ENCODE assay signal across 9 cellular contexts in genomic region chr11:69293819-69294505, GRCh38. TPM values are rescaled to one million over a fixed set of nuclear protein-coding genes. Genes with fewer than 3 reads are reported as not detected.
A peak's percentile ranks its signal among the peaks of the same experiment; 100 is the strongest.
DNase-seq lines count a peak whose midpoint lies in the region; ATAC-seq and TF ChIP-seq lines count a peak whose summit lies in the region.
"Had no signal": no experiment of that assay in that cellular context is flagged by ENCODE, and none has a peak within 500 bp of the region (broad histone marks: within the 10 kb centered on the region; RNA-seq: fewer than 3 reads in every experiment).

Gene MYEOV (plus strand): TSS chr11:69294155. CDS start chr11:69295355, 1,200 bp downstream.

- no peaks in the 10 kb centered on the region for H3K36me3 ChIP-seq in lung (ENCODE audit: control insufficient read depth in 2 of 2, insufficient read depth in 2 of 2, low read length in 2 of 2)

- H3K4me1 Mint-ChIP-seq in stimulated activated effector memory CD8-positive, alpha-beta T cell treated with anti-CD3 and anti-CD28 coated beads, Interleukin-12 subunit alpha, Interleukin-12 subunit beta, amount 100 ng/mL, for 72 hours: peaks cover 57% of the 10 kb centered on the region

- no peak within 1 kb of the TSS for H3K27ac ChIP-seq in lung (ENCODE audit: low read depth in 1 of 2, low read length in 1 of 2)

- DNase-seq in GM10248 (ENCODE audit: extremely low spot score) (peak; percentile 81), NAMALWA (ENCODE audit: low spot score) (peak; percentile 77), lung (ENCODE audit: low spot score) (peak; percentile 61), activated gamma-delta T cell treated with Interleukin-2 at 50 U/mL for 16 hours (no peak), NCI-H510A (lab: John Stamatoyannopoulos, UW) (no peak)
- peak; percentile 50 for DNase-seq in activated naive CD4-positive, alpha-beta T cell treated with anti-CD3 and anti-CD28 coated beads, Interleukin-2, amount 50 U/mL, for 16 hours
- no peak for DNase-seq in stimulated activated effector memory CD8-positive, alpha-beta T cell treated with anti-CD3 and anti-CD28 coated beads, Interleukin-12 subunit alpha, Interleukin-12 subunit beta, amount 100 ng/mL, for 72 hours (ENCODE audit: low spot score in 2 of 2)

- WGBS in lung, 2 donors: 81% methylated on average over 16 of the region's 16 CpGs

- H3K27me3 ChIP-seq in lung (ENCODE audit: control insufficient read depth, insufficient read depth): no peaks in the 10 kb centered on the region

- H3K9me3 Mint-ChIP-seq in stimulated activated effector memory CD8-positive, alpha-beta T cell treated with anti-CD3 and anti-CD28 coated beads, Interleukin-12 subunit alpha, Interleukin-12 subunit beta, amount 100 ng/mL, for 72 hours: no peaks in the 10 kb centered on the region

- no peaks in the 10 kb centered on the region for H3K9me3 ChIP-seq in lung (ENCODE audit: control insufficient read depth in 2 of 2, insufficient read depth in 1 of 2, low read length in 1 of 2)

- H3K36me3 Mint-ChIP-seq in stimulated activated effector memory CD8-positive, alpha-beta T cell treated with anti-CD3 and anti-CD28 coated beads, Interleukin-12 subunit alpha, Interleukin-12 subunit beta, amount 100 ng/mL, for 72 hours: peaks cover 17% of the 10 kb centered on the region

- ATAC-seq in lung (ENCODE audit: insufficient read depth, low FRiP score): peak; percentile 15
- ATAC-seq in GM19023 (IDR thresholded peaks at IDR 0.05; ENCODE audit: unreplicated experiment): no peak
- no peak for ATAC-seq in stimulated activated effector memory CD8-positive, alpha-beta T cell treated with anti-CD3 and anti-CD28 coated beads, Interleukin-12 subunit alpha, Interleukin-12 subunit beta, amount 100 ng/mL, for 72 hours

- TF ChIP-seq CTCF in GM10248 (IDR thresholded peaks at IDR 0.05; ENCODE audit: control extremely low read depth, extremely low read depth, low read depth, missing control alignments) (no peak), lung (IDR thresholded peaks at IDR 0.05; ENCODE audit: control extremely low read depth, extremely low read depth) (no peak)

- peaks cover 0 to 51% of the 10 kb centered on the region in 2 donors for H3K4me1 ChIP-seq in lung (ENCODE audit: control insufficient read depth in 2 of 2, insufficient read depth in 2 of 2, low read length in 2 of 2)

- CTCF ChIA-PET in GM10248 (lab: Yijun Ruan, JAX): interaction anchor here (0.7 to 3.2 kb wide), 9 partner anchors 12 to 377 kb away, joined by 3 to 15 read pairs (median 7); partner anchors contain the start of gene SMIM38

- H3K4me3 ChIP-seq in lung: no peak within 1 kb of the TSS

- POLR2A ChIA-PET in GM10248 (lab: Yijun Ruan, JAX): no interaction called here

- no peak within 1 kb of the TSS for H3K4me3 Mint-ChIP-seq in stimulated activated effector memory CD8-positive, alpha-beta T cell treated with anti-CD3 and anti-CD28 coated beads, Interleukin-12 subunit alpha, Interleukin-12 subunit beta, amount 100 ng/mL, for 72 hours

- no peak within 1 kb of the TSS for H3K27ac Mint-ChIP-seq in stimulated activated effector memory CD8-positive, alpha-beta T cell treated with anti-CD3 and anti-CD28 coated beads, Interleukin-12 subunit alpha, Interleukin-12 subunit beta, amount 100 ng/mL, for 72 hours

RNA-seq across cellular contexts. Expression of gene MYEOV, which starts in this region (rescaled TPM):
- under 1 TPM; 0.52 to 0.77 TPM for total RNA-seq in lung
- polyA plus RNA-seq in lung: under 1 TPM; 0.37 to 0.82 TPM
- total RNA-seq: temporal lobe had no signal

Comparison
In these comparisons a context has a peak if more than half of its experiments do, and no peak if none do; other contexts are left out.
1. Peak in DNase-seq and ATAC-seq in lung; RNA of the gene not detected or under 1 TPM.
2. DNase-seq: peak in GM10248 (single experiment), NAMALWA (single experiment) and activated naive CD4-positive, alpha-beta T cell treated with anti-CD3 and anti-CD28 coated beads, Interleukin-2, amount 50 U/mL, for 16 hours (single experiment); none in activated gamma-delta T cell treated with Interleukin-2 at 50 U/mL for 16 hours (single experiment), stimulated activated effector memory CD8-positive, alpha-beta T cell treated with anti-CD3 and anti-CD28 coated beads, Interleukin-12 subunit alpha, Interleukin-12 subunit beta, amount 100 ng/mL, for 72 hours (0 of 2) and NCI-H510A (single experiment).